ENCODE assay signal across 23 cellular contexts in genomic region chr2:793236-793635, GRCh38.
"Had no signal": no experiment of that assay in that cellular context is flagged by ENCODE, and none has a peak within 500 bp of the region (broad histone marks: within the 10 kb centered on the region; RNA-seq: fewer than 3 reads in every experiment).

No MANE protein-coding gene starts in this region.

- ATAC-seq: effector memory CD8-positive, alpha-beta T cell; esophagus mucosa; foreskin keratinocyte; gastroesophageal sphincter; heart left ventricle; left cardiac atrium; left lung; lower lobe of right lung; naive thymus-derived CD4-positive, alpha-beta T cell had no signal

- H3K27ac ChIP-seq: colonic mucosa, epithelial cell of prostate, foreskin keratinocyte, gastroesophageal sphincter, heart left ventricle, hepatocyte, left lung, lower lobe of right lung had no signal

- H3K4me3 ChIP-seq: colonic mucosa, gastroesophageal sphincter, heart left ventricle, hepatocyte, left lung, lower lobe of right lung had no signal

- DNase-seq: colonic mucosa; cortex of kidney; effector CD8-positive, alpha-beta T cell; effector memory CD8-positive, alpha-beta T cell; endodermal cell; erythroblast; foreskin keratinocyte; hypothalamus; immature natural killer cell; islet precursor cell; kidney; left cardiac atrium; left lung; left ventricle myocardium superior; lower lobe of right lung; mesenchymal stem cell; midbrain; naive thymus-derived CD4-positive, alpha-beta T cell had no signal
